ENCODE assay signal across 12 cellular contexts in genomic region chr12:106145539-106146447, GRCh38. TPM values are rescaled to one million over a fixed set of nuclear protein-coding genes. Genes with fewer than 3 reads are reported as not detected.
DNase-seq lines count a peak whose midpoint lies in the region; ATAC-seq lines count a peak whose summit lies in the region.
"Had no signal": no experiment of that assay in that cellular context is flagged by ENCODE, and none has a peak within 500 bp of the region (broad histone marks: within the 10 kb centered on the region; RNA-seq: fewer than 3 reads in every experiment).

No MANE protein-coding gene starts in this region.

- DNase-seq in Ammon's horn (ENCODE audit: low spot score), result peak; percentile 80
- DNase-seq in NCI-H2171 treated with DMSO at 0.1 percent for 48 hours (lab: John Stamatoyannopoulos, UW), result peak; percentile 74
- peak; percentile 77 for DNase-seq in globus pallidus (ENCODE audit: low spot score)
- peak; percentile 42 for DNase-seq in myocyte (ENCODE audit: low read depth)
- DNase-seq in HT-29 (ENCODE audit: low spot score), result no peak
- DNase-seq: activated CD4-positive, alpha-beta memory T cell treated with anti-CD3 and anti-CD28 coated beads, Interleukin-2, amount 10 ng/mL, durations not matched to agents 7 days and 5 days; effector CD8-positive, alpha-beta T cell; naive B cell; NCI-H1930 had no signal

- ATAC-seq in HG03135 (IDR thresholded peaks at IDR 0.05; ENCODE audit: unreplicated experiment) (no peak), HG02870 (IDR thresholded peaks at IDR 0.05; ENCODE audit: unreplicated experiment) (no peak), HG02970 (IDR thresholded peaks at IDR 0.05; ENCODE audit: low FRiP score, unreplicated experiment) (no peak)

RNA-seq across cellular contexts. Expression of gene NUAK1, which starts 7.0 kb away (rescaled TPM):
- total RNA-seq in myocyte, result 40.7 and 66.7 TPM in 2 replicates
- polyA plus RNA-seq in myocyte (2012), result 76.0 TPM
- total RNA-seq in HT-29 (2014; rRNA removed; shearing (Covaris generic)), result 0.91 and 1.3 TPM in 2 replicates
- total RNA-seq: activated CD4-positive, alpha-beta memory T cell treated with anti-CD3 and anti-CD28 coated beads, Interleukin-2, amount 10 ng/mL, durations not matched to agents 7 days and 5 days had no signal

Comparison
In these comparisons a context has a peak if more than half of its experiments do, and no peak if none do; other contexts are left out.
1. RNA of gene NUAK1, which starts 7.0 kb away (total RNA-seq): 40.7 to 66.7 TPM in myocyte; 0.91 to 1.3 TPM in HT-29; every median in the first group is over 10 times any median in the second.